28 cellular contexts compared by ENCODE assay signal in genomic region chr19:1377965-1378785, GRCh38. TPM values are rescaled to one million over a fixed set of nuclear protein-coding genes. Genes with fewer than 3 reads are reported as not detected.
DNase-seq lines count a peak whose midpoint lies in the region; ATAC-seq and TF ChIP-seq lines count a peak whose summit lies in the region.
"Had no signal": no experiment of that assay in that cellular context is flagged by ENCODE, and none has a peak within 500 bp of the region (broad histone marks: within the 10 kb centered on the region; RNA-seq: fewer than 3 reads in every experiment).

No MANE protein-coding gene starts in this region.

- H3K4me1 Mint-ChIP-seq in WTC11: peaks cover 7% of the 10 kb centered on the region; the same call in 1 of the 2 replicates

- peaks cover 0 to 38% (median 25%) of the 10 kb centered on the region in 6 donors for H3K36me3 ChIP-seq in spleen
- H3K36me3 ChIP-seq: breast epithelium had no signal

- POLR2A ChIA-PET in WTC11 (lab: Charles Lee): no interaction called here

- TF ChIP-seq CTCF in HFF-Myc (IDR thresholded peaks at IDR 0.05; ENCODE audit: low read depth, low read length, missing control alignments) (peak; percentile 7), WTC11 (IDR thresholded peaks at IDR 0.05) (no peak), epithelial cell of proximal tubule (conservative IDR thresholded peaks at IDR 0.05; ENCODE audit: low read depth, low read length) (peak; percentile 14), spleen (IDR thresholded peaks at IDR 0.05 in 8 of 11, conservative IDR thresholded peaks at IDR 0.05 in 3 of 11) (peak in 4 of 11 experiments; percentile 10 to 37 (median 32))

- H3K9me3 Mint-ChIP-seq in WTC11: no peaks in the 10 kb centered on the region
- H3K9me3 Mint-ChIP-seq: activated naive CD4-positive, alpha-beta T cell treated with anti-CD3 and anti-CD28 coated beads, Interleukin-2, amount 50 U/mL, for 72 hours; T-cell had no signal

- H3K4me3 ChIP-seq in HFF-Myc (replicated peaks; ENCODE audit: low read depth, low read length) (no peak overlapping the region), epithelial cell of proximal tubule (ENCODE audit: low read depth, low read length) (no peak overlapping the region), spleen (peak overlapping the region in 1 of 8 donors; percentile 3)
- H3K4me3 ChIP-seq: BLaER1 treated with 17β-estradiol and CSF1 and Interleukin-3, amounts not matched to agents 10 nM and 100 nM; Peyer's patch; sigmoid colon; SJCRH30; tibial nerve had no signal

- peaks cover 11 to 83% (median 40%) of the 10 kb centered on the region in 6 donors for H3K4me1 ChIP-seq in spleen
- H3K4me1 ChIP-seq: breast epithelium had no signal

- no peaks in the 10 kb centered on the region; the same call in 1 of the 2 replicates for H3K27me3 Mint-ChIP-seq in WTC11 (ENCODE audit: low read depth)
- H3K27me3 Mint-ChIP-seq: T-cell had no signal

- H3K9me3 ChIP-seq in spleen: no peaks in the 10 kb centered on the region
- H3K9me3 ChIP-seq: BLaER1 treated with 17β-estradiol and CSF1 and Interleukin-3, amounts not matched to agents 10 nM and 100 nM; breast epithelium; Peyer's patch; sigmoid colon; SJCRH30; tibial nerve had no signal

- H3K27ac ChIP-seq in spleen: peak overlapping the region; percentile 51 to 86 (median 76)
- H3K27ac ChIP-seq: Peyer's patch, sigmoid colon, SJCRH30, tibial nerve, WERI-Rb-1 had no signal

- DNase-seq in HFF-Myc (ENCODE audit: extremely low read depth, low read depth) (no peak), WTC11 (ENCODE audit: low spot score) (no peak), epithelial cell of proximal tubule (ENCODE audit: low read depth) (no peak), spleen (peak; percentile 88), NCI-H1930 (lab: John Stamatoyannopoulos, UW) (no peak)
- DNase-seq: activated CD4-positive, alpha-beta T cell treated with anti-CD3 and anti-CD28 coated beads, Interleukin-2, amount 10 ng/mL, durations not matched to agents 24 days and 14 days; DMS153; effector memory CD4-positive, alpha-beta T cell; head of caudate nucleus; islet precursor cell; Karpas-422; left ventricle myocardium superior; mesendoderm; NCI-H1417 treated with DMSO at 0.1 percent for 48 hours; NCI-H226; NCI-H526 treated with DMSO at 0.1 percent for 48 hours; Peyer's patch; sigmoid colon; SJCRH30; stimulated activated CD4-positive, alpha-beta T cell treated with anti-CD3 and anti-CD28 coated beads, Interleukin-4, amount 100 ng/mL, for 24 hours; T-cell; WERI-Rb-1 had no signal

- no peak for ATAC-seq in WTC11
- no peak for ATAC-seq in HG02571 (IDR thresholded peaks at IDR 0.05; ENCODE audit: unreplicated experiment)
- no peak for ATAC-seq in GM18505 (IDR thresholded peaks at IDR 0.05; ENCODE audit: unreplicated experiment)
- ATAC-seq: activated naive CD4-positive, alpha-beta T cell treated with anti-CD3 and anti-CD28 coated beads, Interleukin-2, amount 50 U/mL, for 72 hours; left ventricle myocardium superior; T-cell had no signal

- peaks cover 18% of the 10 kb centered on the region for H3K36me3 Mint-ChIP-seq in WTC11

- no peak for TF ChIP-seq POLR2A in spleen (IDR thresholded peaks at IDR 0.05)
- no peak for TF ChIP-seq POLR2A in GM18505 (IDR thresholded peaks at IDR 0.05; ENCODE audit: borderline replicate concordance, extremely low read depth, insufficient read depth, insufficient read length)

- H3K27ac Mint-ChIP-seq in WTC11: 0 out of 2 replicates have a peak overlapping the region, but pooled peaks have one; percentile 38
- H3K27ac Mint-ChIP-seq: activated CD4-positive, alpha-beta T cell treated with anti-CD3 and anti-CD28 coated beads, Interleukin-2, amount 10 ng/mL, durations not matched to agents 24 days and 14 days; activated naive CD4-positive, alpha-beta T cell treated with anti-CD3 and anti-CD28 coated beads, Interleukin-2, amount 50 U/mL, for 72 hours; T-cell had no signal

- CTCF ChIA-PET in WTC11 (lab: Charles Lee): no interaction called here

- H3K4me3 Mint-ChIP-seq in WTC11: no peak overlapping the region
- H3K4me3 Mint-ChIP-seq: activated CD4-positive, alpha-beta T cell treated with anti-CD3 and anti-CD28 coated beads, Interleukin-2, amount 10 ng/mL, durations not matched to agents 24 days and 14 days; T-cell had no signal

- intact Hi-C loops in spleen (cut with DNase I; ENCODE audit: low total_unique reads): loop anchor here (10.0 kb wide), 1 partner anchor 93 kb away; the partner anchor contains the start of gene EFNA2

- no peaks in the 10 kb centered on the region for H3K27me3 ChIP-seq in spleen (replicated peaks in 1 of 7)
- H3K27me3 ChIP-seq: BLaER1 treated with 17β-estradiol and CSF1 and Interleukin-3, amounts not matched to agents 10 nM and 100 nM; breast epithelium; Peyer's patch; sigmoid colon; SJCRH30; tibial nerve had no signal

- 61 to 86% (median 79%) methylated on average over 16 to 33 of the region's 33 CpGs for WGBS in spleen, 5 donors

TF ChIP-seq in WTC11, 78 proteins besides CTCF, POLR2A, EP300 and RAD21 (continues in another document):
- TF ChIP-seq ZNF396 (CRISPR knock-in tag; IDR thresholded peaks at IDR 0.05; ENCODE audit: borderline replicate concordance) (no peak), JAZF1 (CRISPR knock-in tag; IDR thresholded peaks at IDR 0.05) (no peak), MAX (CRISPR knock-in tag; IDR thresholded peaks at IDR 0.05) (no peak), ATF2 (CRISPR knock-in tag; IDR thresholded peaks at IDR 0.05; ENCODE audit: borderline replicate concordance, low read depth) (no peak), IRF2 (CRISPR knock-in tag; IDR thresholded peaks at IDR 0.05; ENCODE audit: borderline replicate concordance, low read depth) (no peak), TCF7 (CRISPR knock-in tag; IDR thresholded peaks at IDR 0.05; ENCODE audit: low read depth) (no peak), ERG (CRISPR knock-in tag; IDR thresholded peaks at IDR 0.05) (no peak), TEAD4 (CRISPR knock-in tag; IDR thresholded peaks at IDR 0.05) (no peak), JUN (CRISPR knock-in tag; IDR thresholded peaks at IDR 0.05) (no peak), MXD4 (CRISPR knock-in tag; IDR thresholded peaks at IDR 0.05; ENCODE audit: borderline replicate concordance) (no peak), ZNF121 (CRISPR knock-in tag; IDR thresholded peaks at IDR 0.05) (no peak), CREB1 (CRISPR knock-in tag; IDR thresholded peaks at IDR 0.05) (no peak)
- TF ChIP-seq, protein P1, sequence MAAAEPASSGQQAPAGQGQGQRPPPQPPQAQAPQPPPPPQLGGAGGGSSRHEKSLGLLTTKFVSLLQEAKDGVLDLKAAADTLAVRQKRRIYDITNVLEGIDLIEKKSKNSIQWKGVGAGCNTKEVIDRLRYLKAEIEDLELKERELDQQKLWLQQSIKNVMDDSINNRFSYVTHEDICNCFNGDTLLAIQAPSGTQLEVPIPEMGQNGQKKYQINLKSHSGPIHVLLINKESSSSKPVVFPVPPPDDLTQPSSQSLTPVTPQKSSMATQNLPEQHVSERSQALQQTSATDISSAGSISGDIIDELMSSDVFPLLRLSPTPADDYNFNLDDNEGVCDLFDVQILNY (CRISPR knock-in tag; IDR thresholded peaks at IDR 0.05): no peak

RNA-seq across cellular contexts. Expression of gene NDUFS7, which starts 5.5 kb away (rescaled TPM):
- total RNA-seq in WTC11 (2021) (136 to 149 TPM (median 139 TPM) in 3 replicates), epithelial cell of proximal tubule (138 and 174 TPM in 2 replicates), spleen (100 to 1,000 TPM in 1 of 7 donors, 10 to 100 TPM in 6; 64.0 to 133 (median 85.2) TPM)
- 100 to 1,000 TPM in 1 of 3 donors, 10 to 100 TPM in 2; 75.5 to 106 (median 78.0) TPM for polyA plus RNA-seq in spleen

RNA-seq across cellular contexts. Expression of gene GAMT, which starts 23.2 kb away (rescaled TPM):
- total RNA-seq in WTC11 (2021) (27.7 to 33.6 TPM (median 28.9 TPM) in 3 replicates), epithelial cell of proximal tubule (22.5 and 29.2 TPM in 2 replicates), spleen (10 to 100 TPM in 4 of 7 donors, 1 to 10 TPM in 3; 7.1 to 14.5 (median 11.2) TPM)
- 10 to 100 TPM; 15.2 to 20.4 (median 18.2) TPM for polyA plus RNA-seq in spleen

RNA-seq across cellular contexts. Expression of gene DAZAP1, which starts 29.2 kb away (rescaled TPM):
- total RNA-seq in WTC11 (2021): 338 to 360 TPM (median 339 TPM) in 3 replicates
- total RNA-seq in epithelial cell of proximal tubule: 53.8 and 136 TPM in 2 replicates
- 100 to 1,000 TPM in 3 of 7 donors, 10 to 100 TPM in 4; 43.8 to 137 (median 94.6) TPM for total RNA-seq in spleen
- polyA plus RNA-seq in spleen: 100 to 1,000 TPM in 2 of 3 donors, 10 to 100 TPM in 1; 80.0 to 133 (median 106) TPM
